Comparison of ENCODE assay signal across 15 cellular contexts in the genomic region with DNA sequence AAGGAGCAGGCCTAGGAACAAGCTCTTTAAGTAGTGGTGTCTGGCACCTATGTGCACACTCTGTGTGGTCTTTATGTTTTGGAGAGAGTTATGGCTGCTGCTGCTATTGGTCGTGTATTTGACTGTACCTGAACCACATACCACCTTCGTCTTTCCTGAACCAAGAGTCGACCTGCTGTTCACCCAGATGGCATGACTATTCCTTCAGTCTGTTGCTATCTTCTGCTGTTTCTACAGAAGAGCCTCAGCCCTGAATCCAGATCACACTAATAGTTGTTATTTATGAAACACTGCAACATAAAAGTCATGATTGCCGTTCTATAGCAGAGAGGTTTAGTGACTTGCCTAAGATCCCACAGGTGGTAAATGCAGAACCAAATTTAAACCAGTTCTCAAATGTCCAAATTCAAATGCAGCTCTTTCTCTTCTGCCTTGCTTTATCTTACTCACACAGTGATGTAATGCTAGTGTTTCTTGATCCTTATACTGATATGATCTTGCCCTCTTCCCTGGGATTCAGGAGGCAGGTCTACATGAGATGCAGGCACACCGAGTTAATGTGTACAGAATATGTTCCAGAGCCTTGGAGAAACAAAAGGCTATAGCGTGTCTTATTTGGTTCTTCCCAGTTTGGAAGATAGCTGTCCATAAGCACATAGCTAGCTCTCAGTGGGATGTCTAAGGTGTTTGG.
A peak's percentile ranks its signal among the peaks of the same experiment; 100 is the strongest.
DNase-seq lines count a peak whose midpoint lies in the region; TF ChIP-seq lines count a peak whose summit lies in the region.
"Had no signal": no experiment of that assay in that cellular context is flagged by ENCODE, and none has a peak within 500 bp of the region (broad histone marks: within the 10 kb centered on the region; RNA-seq: fewer than 3 reads in every experiment).

No MANE protein-coding gene starts in this region.

- TF ChIP-seq CTCF in left ventricle myocardium inferior (IDR thresholded peaks at IDR 0.05; ENCODE audit: borderline replicate concordance): no peak
- no peak for TF ChIP-seq CTCF in right atrium auricular region (IDR thresholded peaks at IDR 0.05)
- no peak for TF ChIP-seq CTCF in VCaP (conservative IDR thresholded peaks at IDR 0.05)
- no peak for TF ChIP-seq CTCF in uterus (IDR thresholded peaks at IDR 0.05)

- TF ChIP-seq POLR2A in uterus (IDR thresholded peaks at IDR 0.05): no peak

- DNase-seq in left ventricle myocardium inferior: no peak
- no peak for DNase-seq in right atrium auricular region (ENCODE audit: low spot score)
- DNase-seq in uterus: no peak
- DNase-seq in foreskin melanocyte: no peak
- DNase-seq in activated gamma-delta T cell (lab: John Stamatoyannopoulos, UW): no peak
- DNase-seq in stimulated activated naive CD4-positive, alpha-beta T cell treated with Interleukin-2 at 50 U/mL for 16 hours (lab: John Stamatoyannopoulos, UW): no peak
- DNase-seq: activated naive CD8-positive, alpha-beta T cell treated with anti-CD3 and anti-CD28 coated beads, Interleukin-2, amount 50 U/mL, for 24 hours; CD4-positive, CD25-positive, alpha-beta regulatory T cell; DND-41; NCI-H748 treated with DMSO at 0.1 percent for 48 hours; stimulated activated CD8-positive, alpha-beta memory T cell treated with anti-CD3 and anti-CD28 coated beads, Interleukin-4, amount 100 ng/mL, for 48 hours had no signal

- H3K27ac ChIP-seq in left ventricle myocardium inferior (replicated peaks) (peak overlapping the region; percentile 72), right atrium auricular region (peak overlapping the region in 1 of 2 donors; percentile 42), VCaP (peak overlapping the region; percentile 85), mesodermal cell (ENCODE audit: low read depth, low read length, severe bottlenecking) (peak overlapping the region; percentile 18), uterus (peak overlapping the region; percentile 75 to 80)
- H3K27ac ChIP-seq: neural progenitor cell, suprapubic skin had no signal

- H3K9me3 ChIP-seq in left ventricle myocardium inferior (replicated peaks): no peaks in the 10 kb centered on the region
- no peaks in the 10 kb centered on the region for H3K9me3 ChIP-seq in right atrium auricular region
- no peaks in the 10 kb centered on the region for H3K9me3 ChIP-seq in mesodermal cell (ENCODE audit: control insufficient read depth, low read length)
- H3K9me3 ChIP-seq in uterus: no peaks in the 10 kb centered on the region
- H3K9me3 ChIP-seq: suprapubic skin had no signal

- no peak overlapping the region for H3K4me3 ChIP-seq in left ventricle myocardium inferior
- H3K4me3 ChIP-seq in right atrium auricular region: no peak overlapping the region
- no peak overlapping the region for H3K4me3 ChIP-seq in mesodermal cell (ENCODE audit: extremely low read depth, insufficient read depth, low read length, poor library complexity, severe bottlenecking)
- no peak overlapping the region for H3K4me3 ChIP-seq in uterus
- H3K4me3 ChIP-seq: neural progenitor cell, suprapubic skin had no signal

- 92 to 98% methylated on average over 4 to 6 of the region's 6 CpGs for whole genome bisulfite sequencing in mesodermal cell (ENCODE audit: insufficient coverage in 2 of 2), 2 experiments

- H3K27me3 ChIP-seq in left ventricle myocardium inferior (ENCODE audit: low read depth): no peaks in the 10 kb centered on the region
- no peaks in the 10 kb centered on the region for H3K27me3 ChIP-seq in right atrium auricular region
- no peaks in the 10 kb centered on the region for H3K27me3 ChIP-seq in uterus
- H3K27me3 ChIP-seq: neural progenitor cell, suprapubic skin had no signal

- peaks cover 55% of the 10 kb centered on the region for H3K4me1 ChIP-seq in left ventricle myocardium inferior
- H3K4me1 ChIP-seq in right atrium auricular region: peaks cover 0 to 37% of the 10 kb centered on the region in 2 donors
- H3K4me1 ChIP-seq in mesodermal cell (ENCODE audit: control insufficient read depth, insufficient read depth, low read length, poor library complexity, severe bottlenecking): peaks cover 53% of the 10 kb centered on the region
- no peaks in the 10 kb centered on the region for H3K4me1 ChIP-seq in uterus

- no peaks in the 10 kb centered on the region for H3K36me3 ChIP-seq in left ventricle myocardium inferior
- no peaks in the 10 kb centered on the region for H3K36me3 ChIP-seq in right atrium auricular region
- H3K36me3 ChIP-seq in mesodermal cell (ENCODE audit: control insufficient read depth, insufficient read depth, low read length): no peaks in the 10 kb centered on the region
- H3K36me3 ChIP-seq in uterus: no peaks in the 10 kb centered on the region
- H3K36me3 ChIP-seq: neural progenitor cell, suprapubic skin had no signal

- intact Hi-C loops in left ventricle myocardium inferior (cut with micrococcal nuclease): no loop called here
- intact Hi-C loops in uterus (cut with DNase I; ENCODE audit: low total_unique reads): no loop called here
